ENCODE assay signal across 11 cellular contexts in genomic region chr10:97412891-97413304, GRCh38. TPM values are rescaled to one million over a fixed set of nuclear protein-coding genes. Genes with fewer than 3 reads are reported as not detected.
DNase-seq lines count a peak whose midpoint lies in the region; ATAC-seq and TF ChIP-seq lines count a peak whose summit lies in the region.
"Had no signal": no experiment of that assay in that cellular context is flagged by ENCODE, and none has a peak within 500 bp of the region (broad histone marks: within the 10 kb centered on the region; RNA-seq: fewer than 3 reads in every experiment).

No MANE protein-coding gene starts in this region.

- no peaks in the 10 kb centered on the region for H3K9me3 Mint-ChIP-seq in activated CD4-positive, alpha-beta memory T cell treated with anti-CD3 and anti-CD28 coated beads for 36 hours
- H3K9me3 Mint-ChIP-seq in stimulated activated naive CD8-positive, alpha-beta T cell treated with anti-CD3 and anti-CD28 coated beads, Interleukin-15, amount 100 ng/mL, for 72 hours = no peaks in the 10 kb centered on the region

- no peaks in the 10 kb centered on the region for H3K36me3 Mint-ChIP-seq in activated CD4-positive, alpha-beta memory T cell treated with anti-CD3 and anti-CD28 coated beads for 36 hours

- intact Hi-C loops in activated CD4-positive, alpha-beta memory T cell treated with anti-CD3 and anti-CD28 coated beads for 36 hours (cut with micrococcal nuclease) = loop anchor here (1.0 kb wide), 2 partner anchors 10 to 31 kb away; no protein-coding TSS in a partner anchor
- intact Hi-C loops in posterior vena cava (cut with DNase I) = no loop called here

- peak overlapping the region; percentile 59 for H3K4me3 Mint-ChIP-seq in activated CD4-positive, alpha-beta memory T cell treated with anti-CD3 and anti-CD28 coated beads for 36 hours
- peak overlapping the region; percentile 13 to 65 for H3K4me3 Mint-ChIP-seq in stimulated activated naive CD8-positive, alpha-beta T cell treated with anti-CD3 and anti-CD28 coated beads, Interleukin-15, amount 100 ng/mL, for 72 hours

- peaks cover 55% of the 10 kb centered on the region for H3K4me1 Mint-ChIP-seq in activated CD4-positive, alpha-beta memory T cell treated with anti-CD3 and anti-CD28 coated beads for 36 hours (ENCODE audit: low read depth)
- H3K4me1 Mint-ChIP-seq in stimulated activated naive CD8-positive, alpha-beta T cell treated with anti-CD3 and anti-CD28 coated beads, Interleukin-15, amount 100 ng/mL, for 72 hours = peaks cover 59% of the 10 kb centered on the region

- ATAC-seq in stimulated activated naive CD8-positive, alpha-beta T cell treated with anti-CD3 and anti-CD28 coated beads, Interleukin-15, amount 100 ng/mL, for 72 hours = peak; percentile 86
- ATAC-seq in HG02884 (IDR thresholded peaks at IDR 0.05; ENCODE audit: unreplicated experiment) = no peak

- DNase-seq in activated T-cell treated with anti-CD3 and anti-CD28 coated beads for 24 hours (ENCODE audit: low read depth) = peak; percentile 62
- no peak for DNase-seq in activated T-cell treated with anti-CD3 and anti-CD28 coated beads for 4 hours
- DNase-seq in activated CD4-positive, alpha-beta memory T cell treated with anti-CD3 and anti-CD28 coated beads for 36 hours = peak; percentile 90
- peak; percentile 56 for DNase-seq in glomerular visceral epithelial cell (ENCODE audit: extremely low spot score)
- peak in 1 of 2 donors; percentile 75 for DNase-seq in stimulated activated naive CD8-positive, alpha-beta T cell treated with anti-CD3 and anti-CD28 coated beads, Interleukin-15, amount 100 ng/mL, for 72 hours
- DNase-seq in erythroblast (lab: John Stamatoyannopoulos, UW) = no peak
- DNase-seq in posterior vena cava (ENCODE audit: low spot score) = no peak
- DNase-seq: activated gamma-delta T cell treated with Interleukin-2 at 50 U/mL for 16 hours, midbrain, Peyer's patch had no signal

- TF ChIP-seq POLR2A in erythroblast (IDR thresholded peaks at IDR 0.05; ENCODE audit: low read length) = no peak

- peak overlapping the region; percentile 92 for H3K27ac Mint-ChIP-seq in activated CD4-positive, alpha-beta memory T cell treated with anti-CD3 and anti-CD28 coated beads for 36 hours
- peak overlapping the region; percentile 8 to 74 for H3K27ac Mint-ChIP-seq in stimulated activated naive CD8-positive, alpha-beta T cell treated with anti-CD3 and anti-CD28 coated beads, Interleukin-15, amount 100 ng/mL, for 72 hours

- no peaks in the 10 kb centered on the region for H3K27me3 Mint-ChIP-seq in activated CD4-positive, alpha-beta memory T cell treated with anti-CD3 and anti-CD28 coated beads for 36 hours
- no peaks in the 10 kb centered on the region for H3K27me3 Mint-ChIP-seq in stimulated activated naive CD8-positive, alpha-beta T cell treated with anti-CD3 and anti-CD28 coated beads, Interleukin-15, amount 100 ng/mL, for 72 hours

- POLR2A ChIA-PET in activated CD4-positive, alpha-beta memory T cell treated with anti-CD3 and anti-CD28 coated beads for 36 hours (lab: Charles Lee) = interaction anchor here (0.6 to 6.2 kb wide), 8 partner anchors 8 to 84 kb away, joined by 3 to 326 read pairs (median 13); partner anchors contain the start of genes EXOSC1, PGAM1, RRP12 and ZDHHC16

- CTCF ChIA-PET in activated CD4-positive, alpha-beta memory T cell treated with anti-CD3 and anti-CD28 coated beads for 36 hours (lab: Charles Lee) = interaction anchor here (1.4 to 16.2 kb wide), 5 partner anchors 9 to 31 kb away, joined by 9 to 194 read pairs (median 19); partner anchors contain the start of genes PGAM1 and RRP12

RNA-seq across cellular contexts. Expression of gene RRP12, which starts 11.8 kb away (rescaled TPM):
- total RNA-seq in activated CD4-positive, alpha-beta memory T cell treated with anti-CD3 and anti-CD28 coated beads for 36 hours = 10 to 100 TPM; 40.4 to 41.8 TPM
- total RNA-seq in posterior vena cava = 10 to 100 TPM; 16.7 to 25.9 TPM

RNA-seq across cellular contexts. Expression of gene PGAM1, which starts 13.1 kb away (rescaled TPM):
- 1,000 to 10,000 TPM; 1,430 to 1,457 TPM for total RNA-seq in activated CD4-positive, alpha-beta memory T cell treated with anti-CD3 and anti-CD28 coated beads for 36 hours
- total RNA-seq in posterior vena cava = 100 to 1,000 TPM; 153 to 171 TPM

RNA-seq across cellular contexts. Expression of gene EXOSC1, which starts 32.9 kb away (rescaled TPM):
- 10 to 100 TPM; 69.0 to 75.1 TPM for total RNA-seq in activated CD4-positive, alpha-beta memory T cell treated with anti-CD3 and anti-CD28 coated beads for 36 hours
- 10 to 100 TPM; 22.3 to 28.6 TPM for total RNA-seq in posterior vena cava

RNA-seq across cellular contexts. Expression of gene ZDHHC16, which starts 33.1 kb away (rescaled TPM):
- 10 to 100 TPM; 42.5 to 43.6 TPM for total RNA-seq in activated CD4-positive, alpha-beta memory T cell treated with anti-CD3 and anti-CD28 coated beads for 36 hours
- total RNA-seq in posterior vena cava = 10 to 100 TPM; 21.5 to 24.8 TPM

Comparison
In these comparisons a context has a peak if more than half of its experiments do, and no peak if none do; other contexts are left out.
1. DNase-seq: peak in activated T-cell treated with anti-CD3 and anti-CD28 coated beads for 24 hours (single experiment), activated CD4-positive, alpha-beta memory T cell treated with anti-CD3 and anti-CD28 coated beads for 36 hours (single experiment) and glomerular visceral epithelial cell (single experiment); none in activated T-cell treated with anti-CD3 and anti-CD28 coated beads for 4 hours (single experiment), erythroblast (0 of 2) and posterior vena cava (single experiment).
2. RNA of gene PGAM1, which starts 13.1 kb away (total RNA-seq): 1,430 to 1,457 TPM in activated CD4-positive, alpha-beta memory T cell treated with anti-CD3 and anti-CD28 coated beads for 36 hours; 153 to 171 TPM in posterior vena cava; every median in the first group is over 4 times any median in the second.